In genomic region chr3:171334465-171334811, GRCh38 we compare ENCODE assay signal across 1 cellular context.
TF ChIP-seq lines count a peak whose summit lies in the region.

No MANE protein-coding gene starts in this region.

TF ChIP-seq in HepG2, 621 proteins besides CTCF, POLR2A, EP300 and RAD21 (continued from another document):
- TF ChIP-seq AKNA (CRISPR knock-in tag; IDR thresholded peaks at IDR 0.05; ENCODE audit: borderline replicate concordance) = no peak
- no peak for TF ChIP-seq GPN1 (CRISPR knock-in tag; IDR thresholded peaks at IDR 0.05; ENCODE audit: borderline replicate concordance)
- no peak for TF ChIP-seq ZNF160 (CRISPR knock-in tag; IDR thresholded peaks at IDR 0.05)
- TF ChIP-seq SPEN (CRISPR knock-in tag; IDR thresholded peaks at IDR 0.05; ENCODE audit: low read depth) = no peak
- no peak for TF ChIP-seq JUNB (CRISPR knock-in tag; IDR thresholded peaks at IDR 0.05; ENCODE audit: borderline replicate concordance)
- no peak for TF ChIP-seq STAT6 (CRISPR knock-in tag; IDR thresholded peaks at IDR 0.05; ENCODE audit: borderline replicate concordance)
